27 cellular contexts compared by ENCODE assay signal in the genomic region with DNA sequence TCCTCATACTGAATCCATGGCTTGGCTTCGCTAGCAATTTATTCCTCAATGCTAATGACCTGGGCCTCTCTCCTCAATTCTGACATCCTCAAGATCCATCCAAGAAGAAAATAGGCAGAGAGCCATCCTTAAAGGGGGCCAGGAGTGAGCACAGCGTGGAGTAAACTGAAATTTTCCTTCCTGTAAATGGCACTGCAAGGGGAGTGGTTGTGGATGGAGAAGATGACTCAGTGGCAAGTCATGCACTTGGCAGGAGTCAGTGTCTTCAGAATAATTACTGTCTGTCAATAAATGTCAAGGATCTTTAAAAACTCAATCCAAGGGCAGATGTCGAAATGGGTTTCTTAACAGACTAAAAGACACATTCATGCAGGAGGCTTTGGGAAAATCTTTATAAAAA.
DNase-seq lines count a peak whose midpoint lies in the region; ATAC-seq and TF ChIP-seq lines count a peak whose summit lies in the region.
"Had no signal": no experiment of that assay in that cellular context is flagged by ENCODE, and none has a peak within 500 bp of the region (broad histone marks: within the 10 kb centered on the region; RNA-seq: fewer than 3 reads in every experiment).

No MANE protein-coding gene starts in this region.

- H3K27ac Mint-ChIP-seq in activated naive CD4-positive, alpha-beta T cell treated with anti-CD3 and anti-CD28 coated beads, Interleukin-2, amount 10 ng/mL, durations not matched to agents 7 days and 5 days: no peak overlapping the region
- H3K27ac Mint-ChIP-seq: activated naive CD8-positive, alpha-beta T cell treated with anti-CD3 and anti-CD28 coated beads for 36 hours; CD14-positive monocyte; nephron progenitor cell; T-helper 2 cell treated with Interferon-gamma antibody and Interleukin-4, amounts not matched to agents 5 μg/mL and 100 μg/mL, for 36 hours had no signal

- H3K4me3 ChIP-seq in RWPE2 (ENCODE audit: severe bottlenecking): no peak overlapping the region
- H3K4me3 ChIP-seq: ascending aorta, lower lobe of right lung, testis, vagina had no signal

- no peaks in the 10 kb centered on the region for H3K27me3 ChIP-seq in RWPE2 (ENCODE audit: insufficient read depth, poor library complexity, severe bottlenecking)
- H3K27me3 ChIP-seq: ascending aorta, testis, vagina had no signal

- no peaks in the 10 kb centered on the region for H3K36me3 ChIP-seq in RWPE2 (ENCODE audit: low read depth)
- H3K36me3 ChIP-seq: ascending aorta, lower lobe of right lung, vagina had no signal

- no peaks in the 10 kb centered on the region for H3K36me3 Mint-ChIP-seq in activated naive CD4-positive, alpha-beta T cell treated with anti-CD3 and anti-CD28 coated beads, Interleukin-2, amount 10 ng/mL, durations not matched to agents 7 days and 5 days
- H3K36me3 Mint-ChIP-seq: activated naive CD8-positive, alpha-beta T cell treated with anti-CD3 and anti-CD28 coated beads for 36 hours; CD14-positive monocyte had no signal

- peak overlapping the region; percentile 59 for H3K27ac ChIP-seq in RWPE2 (ENCODE audit: poor library complexity, severe bottlenecking)
- H3K27ac ChIP-seq: ascending aorta, KMS-11, lower lobe of right lung, testis, vagina had no signal

- peaks cover 4% of the 10 kb centered on the region for H3K4me1 ChIP-seq in RWPE2 (ENCODE audit: insufficient read depth, poor library complexity, severe bottlenecking)
- H3K4me1 ChIP-seq: ascending aorta, lower lobe of right lung, testis, vagina had no signal

- no peaks in the 10 kb centered on the region for H3K4me1 Mint-ChIP-seq in activated naive CD4-positive, alpha-beta T cell treated with anti-CD3 and anti-CD28 coated beads, Interleukin-2, amount 10 ng/mL, durations not matched to agents 7 days and 5 days
- H3K4me1 Mint-ChIP-seq: activated naive CD8-positive, alpha-beta T cell treated with anti-CD3 and anti-CD28 coated beads for 36 hours; CD14-positive monocyte; nephron progenitor cell had no signal

- no peak overlapping the region for H3K4me3 Mint-ChIP-seq in activated naive CD4-positive, alpha-beta T cell treated with anti-CD3 and anti-CD28 coated beads, Interleukin-2, amount 10 ng/mL, durations not matched to agents 7 days and 5 days
- H3K4me3 Mint-ChIP-seq: activated naive CD8-positive, alpha-beta T cell treated with anti-CD3 and anti-CD28 coated beads for 36 hours; CD14-positive monocyte; nephron progenitor cell; T-helper 2 cell treated with Interferon-gamma antibody and Interleukin-4, amounts not matched to agents 5 μg/mL and 100 μg/mL, for 36 hours had no signal

- ATAC-seq in RWPE2 (ENCODE audit: low read depth): peak; percentile 95
- no peak for ATAC-seq in GM19023 (IDR thresholded peaks at IDR 0.05; ENCODE audit: unreplicated experiment)
- ATAC-seq: lower lobe of right lung; Right ventricle myocardium inferior; stimulated activated naive CD8-positive, alpha-beta T cell treated with anti-CD3 and anti-CD28 coated beads, Interleukin-15, Interleukin-2, amounts not matched to agents 100 U/mL and 50 U/mL, for 24 hours had no signal

- CTCF ChIA-PET in activated naive CD4-positive, alpha-beta T cell treated with anti-CD3 and anti-CD28 coated beads, Interleukin-2, amount 10 ng/mL, durations not matched to agents 7 days and 5 days (lab: Charles Lee): no interaction called here

- DNase-seq in M059J (ENCODE audit: low read depth) (peak; percentile 76), RWPE2 (ENCODE audit: low spot score) (no peak), iris pigment epithelial cell (ENCODE audit: low read depth) (peak; percentile 1), putamen (ENCODE audit: low spot score) (peak; percentile 3), dedifferentiated amniotic fluid mesenchymal stem cell (ENCODE audit: extremely low spot score) (no peak)
- no peak for DNase-seq in activated naive CD4-positive, alpha-beta T cell treated with anti-CD3 and anti-CD28 coated beads, Interleukin-2, amount 10 ng/mL, durations not matched to agents 7 days and 5 days
- DNase-seq in stimulated activated CD4-positive, alpha-beta T cell treated with anti-CD3 and anti-CD28 coated beads, Interleukin-4, amount 100 ng/mL, for 1 hour: no peak
- DNase-seq: activated effector memory CD4-positive, alpha-beta T cell treated with Interleukin-2 at 50 U/mL for 16 hours; activated naive CD8-positive, alpha-beta T cell treated with anti-CD3 and anti-CD28 coated beads for 36 hours; cortex of kidney; kidney; lower lobe of right lung; NCI-H1092; NCI-H1930; NCI-H2227 treated with DMSO at 0.1 percent for 48 hours; NCI-H82; nephron progenitor cell; posterior cingulate gyrus; stimulated activated naive CD8-positive, alpha-beta T cell treated with anti-CD3 and anti-CD28 coated beads, Interleukin-15, Interleukin-2, amounts not matched to agents 100 U/mL and 50 U/mL, for 24 hours; testis had no signal

- H3K9me3 Mint-ChIP-seq in activated naive CD4-positive, alpha-beta T cell treated with anti-CD3 and anti-CD28 coated beads, Interleukin-2, amount 10 ng/mL, durations not matched to agents 7 days and 5 days: peaks cover 18% of the 10 kb centered on the region
- H3K9me3 Mint-ChIP-seq: nephron progenitor cell had no signal

- no peaks in the 10 kb centered on the region for H3K9me3 ChIP-seq in RWPE2 (ENCODE audit: severe bottlenecking)
- H3K9me3 ChIP-seq: ascending aorta, lower lobe of right lung, testis, vagina had no signal

- no peak for TF ChIP-seq CTCF in RWPE2 (IDR thresholded peaks at IDR 0.05; ENCODE audit: poor library complexity, severe bottlenecking)

- no peaks in the 10 kb centered on the region for H3K27me3 Mint-ChIP-seq in activated naive CD4-positive, alpha-beta T cell treated with anti-CD3 and anti-CD28 coated beads, Interleukin-2, amount 10 ng/mL, durations not matched to agents 7 days and 5 days
- H3K27me3 Mint-ChIP-seq: activated naive CD8-positive, alpha-beta T cell treated with anti-CD3 and anti-CD28 coated beads for 36 hours had no signal

Comparison
In these comparisons a context has a peak if more than half of its experiments do, and no peak if none do; other contexts are left out.
1. DNase-seq: peak in M059J (single experiment), iris pigment epithelial cell (single experiment) and putamen (single experiment); none in RWPE2 (single experiment), activated naive CD4-positive, alpha-beta T cell treated with anti-CD3 and anti-CD28 coated beads, Interleukin-2, amount 10 ng/mL, durations not matched to agents 7 days and 5 days (single experiment), stimulated activated CD4-positive, alpha-beta T cell treated with anti-CD3 and anti-CD28 coated beads, Interleukin-4, amount 100 ng/mL, for 1 hour (single experiment) and dedifferentiated amniotic fluid mesenchymal stem cell (single experiment).